In the genomic region with DNA sequence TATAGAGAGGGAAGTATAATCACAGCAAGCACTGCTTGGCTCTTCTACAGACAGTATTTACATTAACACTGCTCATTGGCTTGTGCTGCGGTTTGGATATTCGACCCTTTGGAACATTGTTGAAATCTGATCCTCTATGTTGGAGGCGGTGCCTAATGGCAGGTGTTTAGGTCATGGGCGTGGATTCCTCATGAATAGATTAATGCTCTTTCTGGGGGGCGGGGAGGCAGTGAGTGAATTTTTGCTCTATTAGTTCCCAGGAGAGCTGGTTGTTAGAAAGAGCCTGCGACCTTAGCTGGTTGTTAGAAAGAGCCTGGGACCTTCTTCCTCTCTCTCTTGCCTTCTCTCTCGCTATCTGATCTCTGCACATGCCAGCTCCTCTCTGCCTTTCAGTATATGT, we compare ENCODE assay signal across 9 cellular contexts.
DNase-seq lines count a peak whose midpoint lies in the region; ATAC-seq and TF ChIP-seq lines count a peak whose summit lies in the region.
"Had no signal": no experiment of that assay in that cellular context is flagged by ENCODE, and none has a peak within 500 bp of the region (broad histone marks: within the 10 kb centered on the region; RNA-seq: fewer than 3 reads in every experiment).

No MANE protein-coding gene starts in this region.

- H3K4me3 ChIP-seq in HUES48 (ENCODE audit: low read depth, low read length) (no peak overlapping the region), astrocyte of the spinal cord (ENCODE audit: low read depth, low read length) (no peak overlapping the region)
- H3K4me3 ChIP-seq: coronary artery had no signal

- peaks cover 20% of the 10 kb centered on the region for H3K36me3 Mint-ChIP-seq in osteocyte (ENCODE audit: unreplicated experiment)

- H3K9me3 Mint-ChIP-seq in osteocyte (ENCODE audit: unreplicated experiment): no peaks in the 10 kb centered on the region

- no peaks in the 10 kb centered on the region for H3K27me3 ChIP-seq in HUES48 (ENCODE audit: control insufficient read depth, insufficient read depth, low read length)

- TF ChIP-seq CTCF in astrocyte of the spinal cord (IDR thresholded peaks at IDR 0.05; ENCODE audit: low read depth, low read length) (no peak), osteocyte (IDR thresholded peaks at IDR 0.05) (no peak)

- ATAC-seq in sciatic nerve (no peak), HG03108 (IDR thresholded peaks at IDR 0.05; ENCODE audit: unreplicated experiment) (no peak)

- H3K36me3 ChIP-seq in HUES48 (ENCODE audit: control insufficient read depth, insufficient read depth, low read length): no peaks in the 10 kb centered on the region

- H3K4me1 ChIP-seq in HUES48 (ENCODE audit: control insufficient read depth, insufficient read depth, low read length): peaks cover 15% of the 10 kb centered on the region

- no peaks in the 10 kb centered on the region for H3K27me3 Mint-ChIP-seq in osteocyte (ENCODE audit: unreplicated experiment)

- peaks cover 48% of the 10 kb centered on the region for H3K4me1 Mint-ChIP-seq in osteocyte (ENCODE audit: unreplicated experiment)

- H3K27ac ChIP-seq in HUES48 (ENCODE audit: low read depth, low read length): peak overlapping the region; percentile 58
- H3K27ac ChIP-seq: coronary artery had no signal

- H3K27ac Mint-ChIP-seq in osteocyte (ENCODE audit: unreplicated experiment): no peak overlapping the region

- H3K4me3 Mint-ChIP-seq in osteocyte (ENCODE audit: unreplicated experiment): no peak overlapping the region

- peak; percentile 76 for DNase-seq in NCI-H2107 (lab: John Stamatoyannopoulos, UW)
- peak; percentile 48 for DNase-seq in astrocyte of the spinal cord (ENCODE audit: low read depth, low spot score)
- peak; percentile 5 for DNase-seq in osteocyte (ENCODE audit: extremely low spot score, unreplicated experiment)
- DNase-seq in sciatic nerve (ENCODE audit: low spot score): no peak
- no peak for DNase-seq in activated CD4-positive, alpha-beta T cell treated with anti-CD3 and anti-CD28 coated beads for 1 hour
- DNase-seq: GDM1 had no signal

- in situ Hi-C loops in astrocyte of the spinal cord (cut with HindIII; ENCODE audit: low sequenced_read_pairs): no loop called here

- intact Hi-C loops in sciatic nerve (cut with DNase I): no loop called here

- no peak overlapping the region for H3K9ac ChIP-seq in HUES48 (ENCODE audit: low read depth, low read length)

- H3K9me3 ChIP-seq in HUES48 (ENCODE audit: control insufficient read depth, insufficient read depth, low read length): no peaks in the 10 kb centered on the region

Comparison
In these comparisons a context has a peak if more than half of its experiments do, and no peak if none do; other contexts are left out.
1. DNase-seq: peak in NCI-H2107 (single experiment), astrocyte of the spinal cord (single experiment) and osteocyte (single experiment); none in sciatic nerve (single experiment) and activated CD4-positive, alpha-beta T cell treated with anti-CD3 and anti-CD28 coated beads for 1 hour (single experiment).